Comparison of ENCODE assay signal across 2 cellular contexts in genomic region chr17:73429440-73430164, GRCh38.
A peak's percentile ranks its signal among the peaks of the same experiment; 100 is the strongest.
TF ChIP-seq lines count a peak whose summit lies in the region.

No MANE protein-coding gene starts in this region.

TF ChIP-seq in IMR-90, 13 proteins besides CTCF, POLR2A, EP300 and RAD21:
- TF ChIP-seq SMC3 (IDR thresholded peaks at IDR 0.05; ENCODE audit: low read depth, low read length) (peak; percentile 86), MXI1 (IDR thresholded peaks at IDR 0.05; ENCODE audit: borderline replicate concordance, low read depth, low read length) (no peak), CEBPB (IDR thresholded peaks at IDR 0.05; ENCODE audit: low read depth, low read length) (no peak), ELK1 (IDR thresholded peaks at IDR 0.05; ENCODE audit: borderline replicate concordance, low read depth, low read length) (no peak), RFX5 (IDR thresholded peaks at IDR 0.05; ENCODE audit: low read depth, low read length) (no peak), BHLHE40 (IDR thresholded peaks at IDR 0.05; ENCODE audit: low read depth, low read length) (no peak), USF2 (IDR thresholded peaks at IDR 0.05; ENCODE audit: low read depth, low read length) (no peak), MAZ (IDR thresholded peaks at IDR 0.05; ENCODE audit: borderline replicate concordance, low read depth, low read length) (peak; percentile 47; the same call in 1 of the 2 replicates)

TF ChIP-seq in endothelial cell of umbilical vein, 7 proteins besides CTCF, POLR2A, EP300 and RAD21:
- TF ChIP-seq, protein P1, sequence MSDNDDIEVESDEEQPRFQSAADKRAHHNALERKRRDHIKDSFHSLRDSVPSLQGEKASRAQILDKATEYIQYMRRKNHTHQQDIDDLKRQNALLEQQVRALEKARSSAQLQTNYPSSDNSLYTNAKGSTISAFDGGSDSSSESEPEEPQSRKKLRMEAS (IDR thresholded peaks at IDR 0.05; ENCODE audit: insufficient read depth, insufficient read length) = no peak
- TF ChIP-seq POLR2AphosphoS5 (IDR thresholded peaks at IDR 0.05; ENCODE audit: insufficient read depth, low read depth, low read length) = no peak
- TF ChIP-seq FOS (IDR thresholded peaks at IDR 0.05; ENCODE audit: borderline replicate concordance, insufficient read depth, low read length) = no peak
- TF ChIP-seq EZH2 (IDR thresholded peaks at IDR 0.05; ENCODE audit: borderline replicate concordance, low read depth, low read length, severe bottlenecking) = no peak
- no peak for TF ChIP-seq JUN (IDR thresholded peaks at IDR 0.05; ENCODE audit: borderline replicate concordance, insufficient read depth, insufficient read length, low read depth)
- TF ChIP-seq GATA2 (IDR thresholded peaks at IDR 0.05; ENCODE audit: insufficient read depth, insufficient read length, low read depth, low read length) = no peak
- no peak for TF ChIP-seq MYC (IDR thresholded peaks at IDR 0.05; ENCODE audit: low read depth, low read length)
